8 cellular contexts compared by ENCODE assay signal in genomic region chr19:35745328-35746086, GRCh38. TPM values are rescaled to one million over a fixed set of nuclear protein-coding genes. Genes with fewer than 3 reads are reported as not detected.
DNase-seq lines count a peak whose midpoint lies in the region; ATAC-seq and TF ChIP-seq lines count a peak whose summit lies in the region.

Gene PSENEN (plus strand): TSS chr19:35745651. CDS start chr19:35745931, 280 bp downstream.
Gene U2AF1L4 (minus strand): TSS chr19:35745418. CDS start chr19:35745391, 27 bp downstream.

- DNase-seq in C1 segment of cervical spinal cord (lab: John Stamatoyannopoulos, UW) = peak; percentile 58 to 99 (median 94)
- DNase-seq in HK-2 (ENCODE audit: unreplicated experiment) = peak; percentile 94
- DNase-seq in NCI-H82 treated with DMSO at 0.1 percent for 48 hours (lab: John Stamatoyannopoulos, UW; ENCODE audit: unreplicated experiment) = peak; percentile 95
- peak; percentile 92 to 95 for DNase-seq in activated CD4-positive, alpha-beta T cell treated with anti-CD3 and anti-CD28 coated beads, Interleukin-2, amount 50 U/mL, for 48 hours
- DNase-seq in dermis blood vessel endothelial cell = peak; percentile 100
- peak; percentile 98 for DNase-seq in left lung
- DNase-seq in stimulated activated CD4-positive, alpha-beta T cell treated with anti-CD3 and anti-CD28 coated beads, Interleukin-2, amount 100 ng/mL, for 4 hours (ENCODE audit: low read depth) = peak; percentile 95

- no peaks in the 10 kb centered on the region for H3K27me3 ChIP-seq in left lung

- ATAC-seq in GM19438 (IDR thresholded peaks at IDR 0.05; ENCODE audit: low read depth, unreplicated experiment) (peak; percentile 36), left lung (peak; percentile 73)

- peak in 1 of 2 donors; percentile 23 for TF ChIP-seq CTCF in left lung (IDR thresholded peaks at IDR 0.05)

- H3K9me3 ChIP-seq in left lung = no peaks in the 10 kb centered on the region

- peaks cover 18 to 79% of the 10 kb centered on the region in 2 donors for H3K4me1 ChIP-seq in left lung

- H3K27ac ChIP-seq in left lung = peak within 1 kb of the TSS; percentile 100

- intact Hi-C loops in left lung (cut with DNase I) = no loop called here

- peak within 1 kb of the TSS; percentile 88 for H3K4me3 ChIP-seq in left lung

- no peaks in the 10 kb centered on the region for H3K36me3 ChIP-seq in left lung

RNA-seq across cellular contexts. Expression of gene PSENEN, which starts in this region (rescaled TPM):
- 15.1 and 16.1 TPM in 2 replicates for total RNA-seq in dermis blood vessel endothelial cell
- total RNA-seq in left lung = 10 to 100 TPM; 59.6 to 90.3 TPM

RNA-seq across cellular contexts. Expression of gene U2AF1L4, which starts in this region (rescaled TPM):
- 2.9 and 7.8 TPM in 2 replicates for total RNA-seq in dermis blood vessel endothelial cell
- 10 to 100 TPM; 15.2 to 16.6 TPM for total RNA-seq in left lung

Comparison
In these comparisons a context has a peak if more than half of its experiments do, and no peak if none do; other contexts are left out.
1. Peak in every context shown above with its lines: DNase-seq, ATAC-seq, H3K4me3 ChIP-seq and H3K27ac ChIP-seq.